8 cellular contexts compared by ENCODE assay signal in the genomic region with DNA sequence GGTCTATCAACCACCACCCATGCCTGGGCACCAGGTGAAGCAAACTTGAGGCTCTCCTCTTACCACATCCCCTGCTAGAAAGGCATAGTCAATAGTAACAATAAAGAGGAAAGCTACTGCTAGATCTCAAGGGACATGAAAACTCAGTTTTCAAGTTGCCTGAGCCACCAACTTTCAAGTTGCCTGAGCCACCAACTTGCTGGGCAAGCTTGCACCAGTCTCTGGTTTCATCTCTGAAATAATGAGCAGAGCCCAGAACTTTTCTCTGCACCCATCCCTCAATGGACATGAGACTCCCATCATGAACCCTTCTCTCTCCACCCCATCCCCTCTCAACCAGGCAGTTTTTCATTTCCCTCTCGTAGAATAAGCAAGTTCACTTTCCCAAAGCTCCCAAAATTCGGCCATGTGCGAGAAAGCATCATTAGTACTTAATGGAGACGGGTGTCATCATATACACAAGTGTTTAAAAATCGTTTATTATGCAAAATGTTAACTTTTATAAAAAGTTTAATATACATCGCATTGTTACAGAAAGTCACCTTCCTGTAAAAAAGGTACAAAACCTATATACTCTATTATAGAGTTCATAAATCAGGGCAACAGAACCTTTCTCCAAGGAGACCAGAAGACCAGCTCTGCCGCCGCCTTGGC. TPM values are rescaled to one million over a fixed set of nuclear protein-coding genes. Genes with fewer than 3 reads are reported as not detected.
A peak's percentile ranks its signal among the peaks of the same experiment; 100 is the strongest.
DNase-seq lines count a peak whose midpoint lies in the region; ATAC-seq, FAIRE-seq and TF ChIP-seq lines count a peak whose summit lies in the region.

No MANE protein-coding gene starts in this region.

- H3K79me2 ChIP-seq in PC-3 (ENCODE audit: low read length) (peaks cover 11% of the 10 kb centered on the region; the same call in 1 of the 2 replicates), H1 (ENCODE audit: control insufficient read depth in 1 of 2, insufficient read depth in 2 of 2, low read length in 2 of 2) (peaks cover 4 to 20% of the 10 kb centered on the region in 2 experiments)

- no peak for TF ChIP-seq CTCF in PC-3 (conservative IDR thresholded peaks at IDR 0.05; ENCODE audit: low read depth, low read length)
- TF ChIP-seq CTCF in H1 (IDR thresholded peaks at IDR 0.05; ENCODE audit: control extremely low read depth in 1 of 3, insufficient read depth in 1 of 3, low read depth in 1 of 3, low read length in 3 of 3) = no peak
- no peak for TF ChIP-seq CTCF in neutrophil (IDR thresholded peaks at IDR 0.05)

- H2AFZ ChIP-seq in PC-3 (ENCODE audit: low read length) = peak overlapping the region; percentile 63; the same call in 1 of the 2 replicates
- no peak overlapping the region for H2AFZ ChIP-seq in H1 (ENCODE audit: low read length)

- ATAC-seq in PC-3 (no peak), GM21528 (IDR thresholded peaks at IDR 0.05; ENCODE audit: low FRiP score, unreplicated experiment) (no peak)

- peak overlapping the region; percentile 29; the same call in 1 of the 2 replicates for H2BK12ac ChIP-seq in H1 (ENCODE audit: low read depth, low read length)

- CTCF ChIA-PET in CD8-positive, alpha-beta memory T cell (lab: Charles Lee) = interaction anchor here (1.1 to 13.0 kb wide), 7 partner anchors 12 to 78 kb away, joined by 3 to 268 read pairs (median 12); no protein-coding TSS in a partner anchor
- CTCF ChIA-PET in PC-3 (lab: Charles Lee) = interaction anchor here (0.6 to 2.2 kb wide), 3 partner anchors 78 to 80 kb away, joined by 3 to 10 read pairs (median 3); no protein-coding TSS in a partner anchor
- CTCF ChIA-PET in H1 (lab: Charles Lee; ENCODE audit: partially characterized antibody) = interaction anchor here (1.4 to 21.9 kb wide), 7 partner anchors 9 to 134 kb away, joined by 3 to 706 read pairs (median 8); partner anchors contain the start of gene RPL11

- H2BK15ac ChIP-seq in H1 (ENCODE audit: low read length) = no peak overlapping the region

- no peak overlapping the region for H3K56ac ChIP-seq in H1 (replicated peaks; ENCODE audit: insufficient read length, low read depth, low read length)

- H2BK20ac ChIP-seq in H1 (ENCODE audit: low read length) = no peak overlapping the region

- H4K20me1 ChIP-seq in PC-3 (ENCODE audit: low read length) = no peaks in the 10 kb centered on the region
- peaks cover 5 to 13% of the 10 kb centered on the region in 2 experiments for H4K20me1 ChIP-seq in H1 (replicated peaks in 1 of 2; ENCODE audit: control insufficient read depth in 1 of 2, insufficient read depth in 2 of 2, low read length in 2 of 2)

- no peak for FAIRE-seq in H1 (lab: Jason Lieb, UNC)

- peaks cover 0 to 7% of the 10 kb centered on the region in 2 donors for H3K27me3 Mint-ChIP-seq in CD8-positive, alpha-beta memory T cell

- no peaks in the 10 kb centered on the region for H3K27me3 ChIP-seq in CD8-positive, alpha-beta memory T cell (ENCODE audit: insufficient read depth, low read length, poor library complexity, severe bottlenecking)
- H3K27me3 ChIP-seq in PC-3 (ENCODE audit: low read length) (no peaks in the 10 kb centered on the region), H1 (replicated peaks in 1 of 4; ENCODE audit: control insufficient read depth in 3 of 4, extremely low read depth in 1 of 4, insufficient read depth in 3 of 4, low read length in 3 of 4) (peaks cover 0 to 6% (median 1%) of the 10 kb centered on the region in 4 experiments; a peak in 2 of 7 replicates), neutrophil (peaks cover 56% of the 10 kb centered on the region)

- H3K79me1 ChIP-seq in H1 (ENCODE audit: low read depth, low read length) = no peaks in the 10 kb centered on the region; the same call in 1 of the 2 replicates

- no peak for TF ChIP-seq POLR2A in H1 (IDR thresholded peaks at IDR 0.05; ENCODE audit: control extremely low read depth in 1 of 2, low read depth in 2 of 2, low read length in 2 of 2)

- H3K36me3 Mint-ChIP-seq in CD8-positive, alpha-beta memory T cell = peaks cover 0 to 9% (median 1%) of the 10 kb centered on the region in 3 donors

- 0 out of 2 replicates have a peak overlapping the region, but pooled peaks have one; percentile 74 for H2BK5ac ChIP-seq in H1 (ENCODE audit: low read depth, low read length)

- H3K4me2 ChIP-seq in PC-3 (ENCODE audit: low read length) = peak overlapping the region; percentile 92
- H3K4me2 ChIP-seq in H1 (ENCODE audit: insufficient read depth in 1 of 2, low read depth in 2 of 2, low read length in 2 of 2) = peak overlapping the region; percentile 87 to 98

- DNase-seq in CD8-positive, alpha-beta memory T cell = no peak
- no peak for DNase-seq in PC-3
- no peak for DNase-seq in H1 (ENCODE audit: low read depth in 1 of 2, low spot score in 2 of 2)
- no peak for DNase-seq in GM03348 (ENCODE audit: low spot score)
- DNase-seq in NCI-H524 treated with DMSO at 0.1 percent for 48 hours (lab: John Stamatoyannopoulos, UW) = no peak
- DNase-seq in NCI-H526 treated with DMSO at 0.1 percent for 48 hours (lab: John Stamatoyannopoulos, UW) = no peak

- H3K18ac ChIP-seq in H1 (ENCODE audit: extremely low read depth, low read length) = peak overlapping the region; percentile 48

- peak overlapping the region; percentile 35 to 94 (median 88) for H3K27ac Mint-ChIP-seq in CD8-positive, alpha-beta memory T cell

- TF ChIP-seq RAD21 in H1 (IDR thresholded peaks at IDR 0.05 in 1 of 2, conservative IDR thresholded peaks at IDR 0.05 in 1 of 2; ENCODE audit: low read depth in 2 of 2, low read length in 2 of 2) = no peak

- no peaks in the 10 kb centered on the region for H3F3A ChIP-seq in PC-3 (ENCODE audit: low read length, unreplicated experiment)

- TF ChIP-seq EP300 in H1 (IDR thresholded peaks at IDR 0.05; ENCODE audit: borderline replicate concordance in 1 of 2, low read depth in 2 of 2, low read length in 2 of 2) = no peak

- 40% methylated on average over 8 of the region's 8 CpGs; no CpG with 5 or more reads in 1 of the 2 experiments for WGBS in H1 (ENCODE audit: extremely low coverage in 1 of 2, insufficient coverage in 1 of 2, insufficient read length in 1 of 2, insufficient replicate concordance in 2 of 2, low coverage in 1 of 2, low lambda C conversion rate in 2 of 2, missing lambda C conversion rate in 1 of 2), 2 experiments

- peaks cover 28% of the 10 kb centered on the region for H3K23me2 ChIP-seq in H1 (ENCODE audit: low read depth, low read length)

- BruUV-seq in PC-3 (replicated peaks; lab: Mats Ljungman, UMichigan) = no TSS peak

- H4K8ac ChIP-seq in H1 (ENCODE audit: extremely low read depth, insufficient read depth, low read length) = peak overlapping the region; percentile 66; the same call in 1 of the 2 replicates

- H3K27ac ChIP-seq in CD8-positive, alpha-beta memory T cell (ENCODE audit: low read depth, low read length) = peak overlapping the region; percentile 80
- peak overlapping the region; percentile 27 for H3K27ac ChIP-seq in PC-3 (ENCODE audit: low read length)
- H3K27ac ChIP-seq in H1 (ENCODE audit: low read depth, low read length) = no peak overlapping the region
- peak overlapping the region; percentile 95 for H3K27ac ChIP-seq in neutrophil

- H2BK120ac ChIP-seq in H1 (replicated peaks; ENCODE audit: low read depth, low read length) = no peak overlapping the region

- no peak overlapping the region for H4K91ac ChIP-seq in H1 (replicated peaks; ENCODE audit: insufficient read length, low read length)

- peak overlapping the region; percentile 92 for H3K4me3 ChIP-seq in CD8-positive, alpha-beta memory T cell (ENCODE audit: low read length)
- peak overlapping the region; percentile 82 for H3K4me3 ChIP-seq in PC-3 (ENCODE audit: low read length)
- H3K4me3 ChIP-seq in H1 (ENCODE audit: extremely low read depth in 1 of 4, insufficient read depth in 2 of 4, low read depth in 3 of 4, low read length in 4 of 4) = peak overlapping the region; percentile 66 to 98 (median 94)
- H3K4me3 ChIP-seq in neutrophil (ENCODE audit: low read depth in 1 of 2, low read length in 1 of 2) = peak overlapping the region; percentile 72 to 73

- H2AK5ac ChIP-seq in H1 (ENCODE audit: low read depth, low read length) = no peak overlapping the region

- H4K5ac ChIP-seq in H1 (ENCODE audit: insufficient read length, low read depth, low read length) = no peak overlapping the region

- no peaks in the 10 kb centered on the region for H3K36me3 ChIP-seq in CD8-positive, alpha-beta memory T cell (ENCODE audit: insufficient read depth, low read length)
- H3K36me3 ChIP-seq in PC-3 (ENCODE audit: low read depth, low read length) = no peaks in the 10 kb centered on the region
- H3K36me3 ChIP-seq in H1 (ENCODE audit: control insufficient read depth in 2 of 4, insufficient read depth in 4 of 4, low read length in 3 of 4) = peaks cover 0 to 19% (median 0%) of the 10 kb centered on the region in 4 experiments; a peak in 5 of 8 replicates
- H3K36me3 ChIP-seq in neutrophil = no peaks in the 10 kb centered on the region

- peaks cover 50 to 69% (median 69%) of the 10 kb centered on the region in 3 donors for H3K4me1 Mint-ChIP-seq in CD8-positive, alpha-beta memory T cell

- H3K4me3 Mint-ChIP-seq in CD8-positive, alpha-beta memory T cell = peak overlapping the region; percentile 91 to 96 (median 93)

- POLR2A ChIA-PET in CD8-positive, alpha-beta memory T cell (lab: Charles Lee) = interaction anchor here (0.6 to 2.6 kb wide), 7 partner anchors 19 to 77 kb away, joined by 3 to 30 read pairs (median 5); no protein-coding TSS in a partner anchor
- POLR2A ChIA-PET in PC-3 (lab: Charles Lee; ENCODE audit: unreplicated experiment) = no interaction called here
- POLR2A ChIA-PET in H1 (lab: Charles Lee; ENCODE audit: partially characterized antibody) = interaction anchor here (0.5 to 20.4 kb wide), 16 partner anchors 11 to 608 kb away, joined by 3 to 547 read pairs (median 12); partner anchors contain the start of genes ELOA and RPL11

- peak overlapping the region; percentile 57 for H3K9ac ChIP-seq in PC-3 (ENCODE audit: low read length)
- peak overlapping the region in 3 of 4 experiments; percentile 76 to 80 (median 76); a peak in 4 of 7 replicates for H3K9ac ChIP-seq in H1 (replicated peaks in 1 of 4; ENCODE audit: extremely low read depth in 1 of 4, low read depth in 3 of 4, low read length in 3 of 4)

- intact Hi-C loops in PC-3 (cut with micrococcal nuclease) = loop anchor here (5.0 kb wide), 2 partner anchors 35 to 80 kb away; no protein-coding TSS in a partner anchor

- H3K9me3 ChIP-seq in CD8-positive, alpha-beta memory T cell (ENCODE audit: low read length) = no peaks in the 10 kb centered on the region
- no peaks in the 10 kb centered on the region for H3K9me3 ChIP-seq in PC-3 (ENCODE audit: low read length)
- H3K9me3 ChIP-seq in H1 (ENCODE audit: insufficient read depth in 2 of 2, low read depth in 1 of 2, low read length in 1 of 2) = no peaks in the 10 kb centered on the region
- H3K9me3 ChIP-seq in neutrophil = no peaks in the 10 kb centered on the region

- no peak overlapping the region for H3K14ac ChIP-seq in H1 (ENCODE audit: insufficient read length)

- peak overlapping the region; percentile 40 for H3K4ac ChIP-seq in H1 (replicated peaks; ENCODE audit: insufficient read length, low read depth, low read length)

- no peaks in the 10 kb centered on the region for H3K9me2 ChIP-seq in PC-3 (replicated peaks; ENCODE audit: low read length)

- peaks cover 58% of the 10 kb centered on the region for H3K4me1 ChIP-seq in CD8-positive, alpha-beta memory T cell (ENCODE audit: insufficient read depth, low read length)
- peaks cover 62% of the 10 kb centered on the region for H3K4me1 ChIP-seq in PC-3 (ENCODE audit: insufficient read depth, low read length)
- peaks cover 25 to 42% (median 33%) of the 10 kb centered on the region in 4 experiments for H3K4me1 ChIP-seq in H1 (replicated peaks in 1 of 4; ENCODE audit: control insufficient read depth in 3 of 4, insufficient read depth in 4 of 4, low read length in 3 of 4)
- H3K4me1 ChIP-seq in neutrophil (ENCODE audit: control insufficient read depth in 1 of 2, insufficient read depth in 1 of 2, low read depth in 1 of 2, low read length in 1 of 2) = peaks cover 68 to 70% of the 10 kb centered on the region in 2 experiments

- no peak overlapping the region for H3K23ac ChIP-seq in H1 (ENCODE audit: insufficient read length)

- H3K9me3 Mint-ChIP-seq in CD8-positive, alpha-beta memory T cell = no peaks in the 10 kb centered on the region

RNA-seq across cellular contexts. Expression of gene ID3, which starts 1.7 kb away (rescaled TPM):
- 10 to 100 TPM; 18.4 to 19.3 TPM for total RNA-seq in CD8-positive, alpha-beta memory T cell
- polyA plus RNA-seq in CD8-positive, alpha-beta memory T cell = 4.7 TPM
- total RNA-seq in PC-3 (2014; rRNA removed) = 77.7 and 92.5 TPM in 2 replicates
- total RNA-seq in H1 (2021; fragmentation: NEBNext Ultra II Directional; extraction: Animal tissue kit (Norgen Biotek cat#: 25700)) = 240 and 252 TPM in 2 replicates
- polyA plus RNA-seq in H1 (2011; rRNA removed) = 304 and 490 TPM in 2 replicates
- 310 TPM for polyA plus RNA-seq in H1 (2011; cell fraction: cytosol; rRNA removed)
- 192 TPM for polyA plus RNA-seq in H1 (2011; cell fraction: nucleus; rRNA removed)
- 135 to 194 TPM (median 157 TPM) in 4 replicates for polyA plus RNA-seq in H1 (2012, experiment 1 of 2)
- 300 TPM for polyA plus RNA-seq in H1 (2012, experiment 2 of 2)
- polyA plus RNA-seq in H1 (2013, experiment 1 of 2) = 260 TPM
- polyA plus RNA-seq in H1 (2013, experiment 2 of 2) = 250 TPM
- 30.4 and 61.8 TPM in 2 replicates for polyA minus RNA-seq in H1 (2011; rRNA and poly(A)+ RNA removed)
- polyA minus RNA-seq in H1 (2011; cell fraction: cytosol; rRNA and poly(A)+ RNA removed) = 97.4 TPM
- polyA minus RNA-seq in H1 (2011; cell fraction: nucleus; rRNA and poly(A)+ RNA removed) = 104 TPM

RNA-seq across cellular contexts. Expression of gene E2F2, which starts 26.6 kb away (rescaled TPM):
- total RNA-seq in CD8-positive, alpha-beta memory T cell = 10 to 100 TPM; 19.1 to 19.6 TPM
- polyA plus RNA-seq in CD8-positive, alpha-beta memory T cell = 0.76 TPM
- 7.0 and 8.3 TPM in 2 replicates for total RNA-seq in PC-3 (2014; rRNA removed)
- total RNA-seq in H1 (2021; fragmentation: NEBNext Ultra II Directional; extraction: Animal tissue kit (Norgen Biotek cat#: 25700)) = 6.1 and 7.0 TPM in 2 replicates
- 1.8 and 2.3 TPM in 2 replicates for polyA plus RNA-seq in H1 (2011; rRNA removed)
- 1.8 TPM for polyA plus RNA-seq in H1 (2011; cell fraction: cytosol; rRNA removed)
- 2.4 TPM for polyA plus RNA-seq in H1 (2011; cell fraction: nucleus; rRNA removed)
- 3.9 to 5.3 TPM (median 4.1 TPM) in 4 replicates for polyA plus RNA-seq in H1 (2012, experiment 1 of 2)
- 3.4 TPM for polyA plus RNA-seq in H1 (2012, experiment 2 of 2)
- polyA plus RNA-seq in H1 (2013, experiment 1 of 2) = 3.1 TPM
- polyA plus RNA-seq in H1 (2013, experiment 2 of 2) = 2.9 TPM
- 3.2 and 4.8 TPM in 2 replicates for polyA minus RNA-seq in H1 (2011; rRNA and poly(A)+ RNA removed)
- polyA minus RNA-seq in H1 (2011; cell fraction: cytosol; rRNA and poly(A)+ RNA removed) = 2.7 TPM
- 3.8 TPM for polyA minus RNA-seq in H1 (2011; cell fraction: nucleus; rRNA and poly(A)+ RNA removed)
